ENCODE assay signal across 1 cellular context in genomic region chr12:50074936-50075807, GRCh38.
TF ChIP-seq lines count a peak whose summit lies in the region.

No MANE protein-coding gene starts in this region.

TF ChIP-seq in HepG2, 621 proteins besides CTCF, POLR2A, EP300 and RAD21 (continued from another document and continues in another):
- TF ChIP-seq NBN (conservative IDR thresholded peaks at IDR 0.05) (no peak), AHR (CRISPR knock-in tag; IDR thresholded peaks at IDR 0.05) (0 out of 2 replicates have a peak, but pooled peaks have one; percentile 22), ZBTB1 (CRISPR knock-in tag; IDR thresholded peaks at IDR 0.05; ENCODE audit: borderline replicate concordance) (no peak), NR2F6 (IDR thresholded peaks at IDR 0.05) (peak; percentile 85), NR2F6 (CRISPR knock-in tag; IDR thresholded peaks at IDR 0.05) (no peak; the same call in none of the 2 replicates), ZBTB33 (CRISPR knock-in tag; IDR thresholded peaks at IDR 0.05) (no peak; the same call in 1 of the 2 replicates), TFDP1 (CRISPR knock-in tag; IDR thresholded peaks at IDR 0.05; ENCODE audit: borderline replicate concordance) (no peak), ZNF362 (CRISPR knock-in tag; IDR thresholded peaks at IDR 0.05; ENCODE audit: borderline replicate concordance) (peak; percentile 54; the same call in 1 of the 2 replicates), FOSL2 (CRISPR knock-in tag; IDR thresholded peaks at IDR 0.05) (no peak; the same call in 1 of the 2 replicates), ZMYM3 (CRISPR knock-in tag; IDR thresholded peaks at IDR 0.05) (no peak; the same call in 1 of the 2 replicates), ZZZ3 (CRISPR knock-in tag; IDR thresholded peaks at IDR 0.05; ENCODE audit: borderline replicate concordance) (0 out of 2 replicates have a peak, but pooled peaks have one; percentile 31), ZNF343 (CRISPR knock-in tag; IDR thresholded peaks at IDR 0.05) (0 out of 2 replicates have a peak, but pooled peaks have one; percentile 59), GATAD2A (CRISPR knock-in tag; IDR thresholded peaks at IDR 0.05) (peak; percentile 76), ZFP62 (CRISPR knock-in tag; IDR thresholded peaks at IDR 0.05) (no peak), GABPA (IDR thresholded peaks at IDR 0.05; ENCODE audit: low read depth, low read length) (no peak), GABPA (CRISPR knock-in tag; IDR thresholded peaks at IDR 0.05; ENCODE audit: low read depth) (0 out of 2 replicates have a peak, but pooled peaks have one; percentile 29), MTF2 (CRISPR knock-in tag; IDR thresholded peaks at IDR 0.05; ENCODE audit: borderline replicate concordance) (no peak), ZSCAN29 (CRISPR knock-in tag; conservative IDR thresholded peaks at IDR 0.05) (peak; percentile 89), ZNF710 (CRISPR knock-in tag; IDR thresholded peaks at IDR 0.05; ENCODE audit: borderline replicate concordance) (no peak), ZNF577 (CRISPR knock-in tag; IDR thresholded peaks at IDR 0.05; ENCODE audit: borderline replicate concordance, low read depth) (no peak), ZNF207 (IDR thresholded peaks at IDR 0.05; ENCODE audit: borderline replicate concordance) (no peak), ZNF180 (CRISPR knock-in tag; IDR thresholded peaks at IDR 0.05; ENCODE audit: borderline replicate concordance, low read depth) (no peak), FOXP1 (IDR thresholded peaks at IDR 0.05) (no peak), FOXP1 (CRISPR knock-in tag; IDR thresholded peaks at IDR 0.05) (no peak), MEIS1 (CRISPR knock-in tag; IDR thresholded peaks at IDR 0.05; ENCODE audit: borderline replicate concordance) (peak; percentile 76; the same call in 1 of the 2 replicates), NR2F2 (IDR thresholded peaks at IDR 0.05; ENCODE audit: borderline replicate concordance, low read depth) (peak; percentile 71; the same call in 1 of the 2 replicates), NFE2 (CRISPR knock-in tag; IDR thresholded peaks at IDR 0.05) (no peak), SMYD3 (CRISPR knock-in tag; IDR thresholded peaks at IDR 0.05) (peak; percentile 73; the same call in 1 of the 2 replicates), PAXIP1 (CRISPR knock-in tag; conservative IDR thresholded peaks at IDR 0.05) (peak; percentile 62), ZNF879 (CRISPR knock-in tag; IDR thresholded peaks at IDR 0.05) (no peak), ZMAT3 (CRISPR knock-in tag; conservative IDR thresholded peaks at IDR 0.05) (no peak), ZNF850 (CRISPR knock-in tag; conservative IDR thresholded peaks at IDR 0.05) (no peak), ZNF232 (CRISPR knock-in tag; IDR thresholded peaks at IDR 0.05; ENCODE audit: borderline replicate concordance) (peak; percentile 24; the same call in 1 of the 2 replicates), AGO1 (IDR thresholded peaks at IDR 0.05; ENCODE audit: low read depth, low read length, poor library complexity, severe bottlenecking) (no peak), ATF4 (CRISPR knock-in tag; IDR thresholded peaks at IDR 0.05) (no peak), ZNF891 (CRISPR knock-in tag; IDR thresholded peaks at IDR 0.05) (no peak), TIGD3 (CRISPR knock-in tag; IDR thresholded peaks at IDR 0.05; ENCODE audit: borderline replicate concordance) (no peak), ZNF800 (CRISPR knock-in tag; IDR thresholded peaks at IDR 0.05) (no peak), PHF5A (CRISPR knock-in tag; IDR thresholded peaks at IDR 0.05; ENCODE audit: low read depth, unreplicated experiment) (no peak), FOXP4 (CRISPR knock-in tag; IDR thresholded peaks at IDR 0.05) (peak; percentile 22; the same call in 1 of the 2 replicates), ZNF143 (CRISPR knock-in tag; IDR thresholded peaks at IDR 0.05) (no peak), ZNF570 (CRISPR knock-in tag; IDR thresholded peaks at IDR 0.05; ENCODE audit: borderline replicate concordance) (no peak), NRL (CRISPR knock-in tag; IDR thresholded peaks at IDR 0.05; ENCODE audit: borderline replicate concordance) (0 out of 2 replicates have a peak, but pooled peaks have one; percentile 50), MYPOP (CRISPR knock-in tag; IDR thresholded peaks at IDR 0.05) (peak; percentile 76; the same call in 1 of the 2 replicates), ZNF326 (CRISPR knock-in tag; IDR thresholded peaks at IDR 0.05; ENCODE audit: borderline replicate concordance) (no peak), SNAPC2 (CRISPR knock-in tag; IDR thresholded peaks at IDR 0.05) (no peak), ZNF782 (CRISPR knock-in tag; IDR thresholded peaks at IDR 0.05; ENCODE audit: borderline replicate concordance) (peak; percentile 39; the same call in 1 of the 2 replicates), ZNF775 (CRISPR knock-in tag; IDR thresholded peaks at IDR 0.05; ENCODE audit: borderline replicate concordance) (no peak), ZNF615 (CRISPR knock-in tag; IDR thresholded peaks at IDR 0.05; ENCODE audit: borderline replicate concordance) (no peak), SMAD1 (CRISPR knock-in tag; IDR thresholded peaks at IDR 0.05; ENCODE audit: borderline replicate concordance, low read depth) (peak; percentile 44; the same call in 1 of the 2 replicates)
